ENCODE assay signal across 19 cellular contexts in the genomic region with DNA sequence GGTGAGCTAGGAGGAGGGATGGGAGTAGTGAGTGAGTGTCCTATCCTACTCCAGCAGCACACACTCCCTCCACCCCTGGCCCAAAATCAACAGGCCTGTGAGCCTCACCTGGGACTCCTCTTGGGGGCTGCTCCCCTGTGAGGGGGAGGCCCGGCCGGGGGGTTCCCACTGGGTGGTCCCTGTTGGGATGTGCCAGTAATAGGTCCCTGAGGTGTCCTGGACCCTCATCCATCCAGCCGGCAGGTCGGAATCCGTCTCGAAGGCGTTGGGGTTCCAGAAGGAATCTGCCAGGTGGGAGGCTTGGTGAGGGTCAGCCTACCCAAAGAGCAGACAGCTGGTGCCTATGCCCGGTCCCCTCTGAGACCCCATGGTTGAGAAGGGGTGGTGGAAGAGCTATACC. TPM values are rescaled to one million over a fixed set of nuclear protein-coding genes. Genes with fewer than 3 reads are reported as not detected.
DNase-seq lines count a peak whose midpoint lies in the region; ATAC-seq and TF ChIP-seq lines count a peak whose summit lies in the region.
"Had no signal": no experiment of that assay in that cellular context is flagged by ENCODE, and none has a peak within 500 bp of the region (broad histone marks: within the 10 kb centered on the region; RNA-seq: fewer than 3 reads in every experiment).

No MANE protein-coding gene starts in this region.

- peak overlapping the region; percentile 77 for H3K4me3 Mint-ChIP-seq in CD8-positive, alpha-beta T cell
- peak overlapping the region; percentile 81 for H3K4me3 Mint-ChIP-seq in activated CD8-positive, alpha-beta T cell treated with anti-CD3 and anti-CD28 coated beads, Interleukin-2, amount 10 ng/mL, durations not matched to agents 7 days and 5 days
- peak overlapping the region; percentile 74 to 94 (median 90) for H3K4me3 Mint-ChIP-seq in naive thymus-derived CD4-positive, alpha-beta T cell

- H3K4me1 Mint-ChIP-seq in CD8-positive, alpha-beta T cell (ENCODE audit: low read depth), result peaks cover 92% of the 10 kb centered on the region
- peaks cover 71% of the 10 kb centered on the region for H3K4me1 Mint-ChIP-seq in activated CD8-positive, alpha-beta T cell treated with anti-CD3 and anti-CD28 coated beads, Interleukin-2, amount 10 ng/mL, durations not matched to agents 7 days and 5 days (ENCODE audit: low read depth)
- peaks cover 67 to 100% (median 84%) of the 10 kb centered on the region in 7 donors for H3K4me1 Mint-ChIP-seq in naive thymus-derived CD4-positive, alpha-beta T cell

- H3K9me3 ChIP-seq in BLaER1 (no peaks in the 10 kb centered on the region), breast epithelium (no peaks in the 10 kb centered on the region)
- no peaks in the 10 kb centered on the region for H3K9me3 ChIP-seq in CD8-positive, alpha-beta T cell (ENCODE audit: low read length)
- H3K9me3 ChIP-seq in naive thymus-derived CD4-positive, alpha-beta T cell (ENCODE audit: control insufficient read depth in 2 of 3, low read length in 3 of 3), result no peaks in the 10 kb centered on the region
- H3K9me3 ChIP-seq: right atrium auricular region, suprapubic skin had no signal

- ATAC-seq in CD8-positive, alpha-beta T cell, result no peak
- ATAC-seq in activated CD8-positive, alpha-beta T cell treated with anti-CD3 and anti-CD28 coated beads, Interleukin-2, amount 10 ng/mL, durations not matched to agents 7 days and 5 days, result no peak
- no peak for ATAC-seq in naive thymus-derived CD4-positive, alpha-beta T cell
- ATAC-seq in HG03045 (IDR thresholded peaks at IDR 0.05; ENCODE audit: unreplicated experiment), result no peak

- H3K9ac ChIP-seq in BLaER1, result no peak overlapping the region

- no peak for TF ChIP-seq POLR2A in breast epithelium (IDR thresholded peaks at IDR 0.05)

- POLR2A ChIA-PET in CD8-positive, alpha-beta T cell (lab: Charles Lee), result interaction anchor here (1.2 to 8.1 kb wide), 12 partner anchors 8 to 215 kb away, joined by 3 to 115 read pairs (median 12); a partner anchor contains a TSS
- POLR2A ChIA-PET in activated CD8-positive, alpha-beta T cell treated with anti-CD3 and anti-CD28 coated beads, Interleukin-2, amount 10 ng/mL, durations not matched to agents 7 days and 5 days (lab: Charles Lee), result interaction anchor here (1.1 to 6.2 kb wide), 10 partner anchors 8 to 719 kb away, joined by 3 to 55 read pairs (median 13); a partner anchor contains a TSS
- POLR2A ChIA-PET in naive thymus-derived CD4-positive, alpha-beta T cell (lab: Charles Lee), result interaction anchor here (0.7 to 23.8 kb wide), 19 partner anchors 7 to 342 kb away, joined by 3 to 525 read pairs (median 8); a partner anchor contains a TSS

- peaks cover 23% of the 10 kb centered on the region for H3K36me3 ChIP-seq in BLaER1
- peaks cover 20% of the 10 kb centered on the region for H3K36me3 ChIP-seq in CD8-positive, alpha-beta T cell (ENCODE audit: insufficient read depth, low read length)
- peaks cover 0 to 22% (median 0%) of the 10 kb centered on the region in 3 experiments for H3K36me3 ChIP-seq in naive thymus-derived CD4-positive, alpha-beta T cell (ENCODE audit: control insufficient read depth in 2 of 3, insufficient read depth in 3 of 3, low read length in 3 of 3)
- H3K36me3 ChIP-seq in breast epithelium, result no peaks in the 10 kb centered on the region

- DNase-seq in CD8-positive, alpha-beta T cell, result no peak
- DNase-seq in activated CD8-positive, alpha-beta T cell treated with anti-CD3 and anti-CD28 coated beads, Interleukin-2, amount 10 ng/mL, durations not matched to agents 7 days and 5 days, result no peak
- no peak for DNase-seq in naive thymus-derived CD4-positive, alpha-beta T cell
- DNase-seq in breast epithelium (ENCODE audit: low spot score in 2 of 2) (no peak), NCI-H524 treated with DMSO at 0.1 percent for 48 hours (lab: John Stamatoyannopoulos, UW) (no peak)
- DNase-seq: AML-193; central memory CD4-positive, alpha-beta T cell; DMS 273 treated with DMSO at 0.1 percent for 48 hours; HCEC 1CT; islet precursor cell; mesenchymal stem cell; NCI-H2029 treated with DMSO at 0.1 percent for 48 hours; NCI-H510A treated with DMSO at 0.1 percent for 48 hours; OCI-M1 had no signal

- H3K27ac ChIP-seq in BLaER1 (no peak overlapping the region), breast epithelium (no peak overlapping the region)
- H3K27ac ChIP-seq in CD8-positive, alpha-beta T cell (ENCODE audit: low read depth, low read length), result peak overlapping the region; percentile 77
- H3K27ac ChIP-seq in naive thymus-derived CD4-positive, alpha-beta T cell (ENCODE audit: low read depth, low read length), result peak overlapping the region; percentile 80
- H3K27ac ChIP-seq: right atrium auricular region, suprapubic skin had no signal

- H3K4me3 ChIP-seq in BLaER1 (no peak overlapping the region), breast epithelium (no peak overlapping the region)
- H3K4me3 ChIP-seq in CD8-positive, alpha-beta T cell (ENCODE audit: low read depth, low read length), result peak overlapping the region; percentile 53
- H3K4me3 ChIP-seq in naive thymus-derived CD4-positive, alpha-beta T cell (ENCODE audit: low read length), result peak overlapping the region; percentile 52
- H3K4me3 ChIP-seq: right atrium auricular region, suprapubic skin had no signal

- intact Hi-C loops in CD8-positive, alpha-beta T cell (cut with DNase I, micrococcal nuclease), result no loop called here
- intact Hi-C loops in naive thymus-derived CD4-positive, alpha-beta T cell (cut with micrococcal nuclease), result loop anchor here (5.0 kb wide), 3 partner anchors 214 to 1584 kb away; a partner anchor contains a TSS
- intact Hi-C loops in breast epithelium (cut with DNase I; ENCODE audit: low total_unique reads), result no loop called here

- H3K27me3 ChIP-seq in BLaER1, result no peaks in the 10 kb centered on the region
- H3K27me3 ChIP-seq in CD8-positive, alpha-beta T cell (ENCODE audit: insufficient read depth, low read length), result no peaks in the 10 kb centered on the region
- H3K27me3 ChIP-seq in naive thymus-derived CD4-positive, alpha-beta T cell (ENCODE audit: control insufficient read depth in 2 of 2, insufficient read depth in 2 of 2, low read length in 2 of 2), result no peaks in the 10 kb centered on the region
- no peaks in the 10 kb centered on the region for H3K27me3 ChIP-seq in breast epithelium
- H3K27me3 ChIP-seq: right atrium auricular region, suprapubic skin had no signal

- CTCF ChIA-PET in CD8-positive, alpha-beta T cell (lab: Charles Lee), result interaction anchor here (1.3 to 10.1 kb wide), 9 partner anchors 10 to 101 kb away, joined by 4 to 108 read pairs (median 10); a partner anchor contains a TSS
- CTCF ChIA-PET in activated CD8-positive, alpha-beta T cell treated with anti-CD3 and anti-CD28 coated beads, Interleukin-2, amount 10 ng/mL, durations not matched to agents 7 days and 5 days (lab: Charles Lee), result interaction anchor here (0.6 to 5.4 kb wide), 15 partner anchors 8 to 216 kb away, joined by 3 to 45 read pairs (median 8); a partner anchor contains a TSS
- CTCF ChIA-PET in naive thymus-derived CD4-positive, alpha-beta T cell (lab: Charles Lee), result interaction anchor here (0.7 to 7.2 kb wide), 10 partner anchors 10 to 201 kb away, joined by 3 to 86 read pairs (median 16); a partner anchor contains a TSS

- peak overlapping the region; percentile 82 for H3K4me2 ChIP-seq in BLaER1

- peak overlapping the region; percentile 94 for H3K27ac Mint-ChIP-seq in CD8-positive, alpha-beta T cell
- H3K27ac Mint-ChIP-seq in activated CD8-positive, alpha-beta T cell treated with anti-CD3 and anti-CD28 coated beads, Interleukin-2, amount 10 ng/mL, durations not matched to agents 7 days and 5 days, result peak overlapping the region; percentile 98
- H3K27ac Mint-ChIP-seq in naive thymus-derived CD4-positive, alpha-beta T cell, result peak overlapping the region; percentile 94 to 100 (median 97)

- H3K9me3 Mint-ChIP-seq in CD8-positive, alpha-beta T cell, result no peaks in the 10 kb centered on the region
- H3K9me3 Mint-ChIP-seq in activated CD8-positive, alpha-beta T cell treated with anti-CD3 and anti-CD28 coated beads, Interleukin-2, amount 10 ng/mL, durations not matched to agents 7 days and 5 days (ENCODE audit: insufficient read depth), result no peaks in the 10 kb centered on the region
- H3K9me3 Mint-ChIP-seq in naive thymus-derived CD4-positive, alpha-beta T cell, result peaks cover 0 to 5% (median 0%) of the 10 kb centered on the region in 11 donors

- peaks cover 51% of the 10 kb centered on the region for H3K4me1 ChIP-seq in BLaER1
- peaks cover 93% of the 10 kb centered on the region for H3K4me1 ChIP-seq in CD8-positive, alpha-beta T cell (ENCODE audit: insufficient read depth, low read length)
- H3K4me1 ChIP-seq in naive thymus-derived CD4-positive, alpha-beta T cell (ENCODE audit: control insufficient read depth in 2 of 2, insufficient read depth in 2 of 2, low read length in 2 of 2), result peaks cover 53 to 87% of the 10 kb centered on the region in 2 donors
- H3K4me1 ChIP-seq in breast epithelium, result no peaks in the 10 kb centered on the region
- H3K4me1 ChIP-seq: suprapubic skin had no signal

- H3K36me3 Mint-ChIP-seq in CD8-positive, alpha-beta T cell, result peaks cover 55% of the 10 kb centered on the region
- peaks cover 52% of the 10 kb centered on the region for H3K36me3 Mint-ChIP-seq in activated CD8-positive, alpha-beta T cell treated with anti-CD3 and anti-CD28 coated beads, Interleukin-2, amount 10 ng/mL, durations not matched to agents 7 days and 5 days (ENCODE audit: low read depth)
- H3K36me3 Mint-ChIP-seq in naive thymus-derived CD4-positive, alpha-beta T cell, result peaks cover 15 to 50% (median 38%) of the 10 kb centered on the region in 5 donors

- no peak for TF ChIP-seq CTCF in CD8-positive, alpha-beta T cell (IDR thresholded peaks at IDR 0.05)
- TF ChIP-seq CTCF in breast epithelium (IDR thresholded peaks at IDR 0.05), result no peak

- H4K20me1 ChIP-seq in BLaER1, result peaks cover 47% of the 10 kb centered on the region

- H3K27me3 Mint-ChIP-seq in CD8-positive, alpha-beta T cell (ENCODE audit: low read depth), result no peaks in the 10 kb centered on the region
- H3K27me3 Mint-ChIP-seq in activated CD8-positive, alpha-beta T cell treated with anti-CD3 and anti-CD28 coated beads, Interleukin-2, amount 10 ng/mL, durations not matched to agents 7 days and 5 days (ENCODE audit: low read depth), result no peaks in the 10 kb centered on the region
- peaks cover 0 to 5% (median 0%) of the 10 kb centered on the region in 5 donors for H3K27me3 Mint-ChIP-seq in naive thymus-derived CD4-positive, alpha-beta T cell

RNA-seq across cellular contexts. Expression of a gene that starts 13.3 kb away (rescaled TPM):
- 10 to 100 TPM; 53.4 to 53.7 TPM for total RNA-seq in CD8-positive, alpha-beta T cell
- 10 to 100 TPM; 35.5 to 37.1 TPM for total RNA-seq in activated CD8-positive, alpha-beta T cell treated with anti-CD3 and anti-CD28 coated beads, Interleukin-2, amount 10 ng/mL, durations not matched to agents 7 days and 5 days
- total RNA-seq in naive thymus-derived CD4-positive, alpha-beta T cell, result 10 to 100 TPM; 43.0 to 70.9 (median 55.4) TPM
- polyA plus RNA-seq in naive thymus-derived CD4-positive, alpha-beta T cell, result 10 to 100 TPM; 34.5 to 36.5 TPM
- total RNA-seq in breast epithelium, result 10 to 100 TPM; 15.7 to 30.4 (median 17.3) TPM

RNA-seq across cellular contexts. Expression of a gene that starts 15.4 kb away (rescaled TPM):
- 100 to 1,000 TPM; 130 to 147 TPM for total RNA-seq in CD8-positive, alpha-beta T cell
- 10 to 100 TPM; 51.7 to 52.4 TPM for total RNA-seq in activated CD8-positive, alpha-beta T cell treated with anti-CD3 and anti-CD28 coated beads, Interleukin-2, amount 10 ng/mL, durations not matched to agents 7 days and 5 days
- total RNA-seq in naive thymus-derived CD4-positive, alpha-beta T cell, result 100 to 1,000 TPM in 3 of 5 experiments, 10 to 100 TPM in 2; 46.9 to 188 (median 154) TPM
- 100 to 1,000 TPM; 173 to 293 TPM for polyA plus RNA-seq in naive thymus-derived CD4-positive, alpha-beta T cell
- 10 to 100 TPM; 25.6 to 40.0 (median 36.3) TPM for total RNA-seq in breast epithelium

RNA-seq across cellular contexts. Expression of a gene that starts 37.2 kb away (rescaled TPM):
- total RNA-seq in CD8-positive, alpha-beta T cell, result under 1 TPM; 0.71 to 0.83 TPM
- total RNA-seq in activated CD8-positive, alpha-beta T cell treated with anti-CD3 and anti-CD28 coated beads, Interleukin-2, amount 10 ng/mL, durations not matched to agents 7 days and 5 days, result not detected
- total RNA-seq in naive thymus-derived CD4-positive, alpha-beta T cell, result 1 to 10 TPM in 4 of 5 experiments, under 1 TPM in 1; 0.56 to 7.0 (median 1.7) TPM
- not detected for polyA plus RNA-seq in naive thymus-derived CD4-positive, alpha-beta T cell
- 10 to 100 TPM in 2 of 3 donors, under 1 TPM in 1; 0.96 to 25.2 (median 12.9) TPM for total RNA-seq in breast epithelium
- total RNA-seq: activated CD8-positive, alpha-beta memory T cell treated with anti-CD3 and anti-CD28 coated beads for 36 hours had no signal

Comparison
In these comparisons a context has a peak if more than half of its experiments do, and no peak if none do; other contexts are left out.
1. H3K27ac ChIP-seq: peak in CD8-positive, alpha-beta T cell (single experiment) and naive thymus-derived CD4-positive, alpha-beta T cell (single experiment); none in BLaER1 (single experiment) and breast epithelium (0 of 2).
2. H3K4me3 ChIP-seq: peak in CD8-positive, alpha-beta T cell (single experiment) and naive thymus-derived CD4-positive, alpha-beta T cell (single experiment); none in BLaER1 (single experiment) and breast epithelium (0 of 3).
3. intact Hi-C loops: an anchor here in naive thymus-derived CD4-positive, alpha-beta T cell (5.0 kb wide); none called in CD8-positive, alpha-beta T cell and breast epithelium.
4. Peak in every context shown above with its lines, with median percentiles within 50 percentile points of each other: H3K27ac Mint-ChIP-seq and H3K4me3 Mint-ChIP-seq.